9 cellular contexts compared by ENCODE assay signal in the genomic region with DNA sequence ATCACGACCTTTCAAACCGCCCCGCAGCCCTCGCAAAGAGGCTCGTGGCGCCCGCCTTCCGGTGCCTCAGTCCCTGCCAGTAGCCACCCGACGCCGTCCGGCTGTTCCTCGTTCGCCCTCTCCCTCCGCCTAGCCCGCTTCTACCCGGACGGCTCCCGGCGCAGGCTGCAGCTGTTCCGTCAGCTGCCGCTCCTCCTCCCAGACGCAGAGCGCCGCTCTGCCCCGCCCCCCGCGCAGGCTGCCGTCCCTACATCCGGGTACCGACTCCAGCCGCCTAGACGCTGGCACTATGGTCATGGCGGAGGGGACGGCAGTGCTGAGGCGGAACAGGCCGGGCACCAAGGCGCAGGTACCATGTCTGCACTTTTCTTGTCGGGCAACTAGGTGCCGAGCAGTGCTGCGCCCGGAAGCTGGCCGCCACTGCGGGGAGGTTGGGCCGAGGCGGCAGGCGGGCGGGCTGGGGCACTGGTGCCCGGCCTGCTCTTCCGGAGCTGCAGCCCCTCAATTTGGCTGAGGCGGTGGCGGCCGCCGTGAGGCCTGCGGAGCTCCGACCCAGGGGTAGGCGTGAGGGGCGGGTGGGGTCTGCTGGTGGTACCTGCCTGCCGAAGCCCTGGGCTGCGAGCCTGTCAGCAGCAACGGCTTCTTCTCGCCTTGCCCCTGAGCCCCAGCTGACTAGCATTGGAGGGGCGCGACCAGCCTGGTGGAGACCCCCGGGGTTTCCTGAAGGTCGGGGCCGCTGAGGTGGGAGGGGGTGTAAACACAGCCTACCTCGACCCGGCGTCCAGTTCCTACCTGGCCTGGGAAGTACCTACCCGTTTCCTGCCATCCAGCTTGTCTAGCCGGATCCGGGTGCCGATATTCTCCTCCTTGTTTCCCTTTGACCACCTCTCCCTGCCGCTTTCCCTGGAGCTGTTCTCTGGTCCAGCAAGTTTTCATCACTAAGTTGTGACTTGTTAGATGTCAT. TPM values are rescaled to one million over a fixed set of nuclear protein-coding genes. Genes with fewer than 3 reads are reported as not detected.
A peak's percentile ranks its signal among the peaks of the same experiment; 100 is the strongest.
DNase-seq lines count a peak whose midpoint lies in the region; ATAC-seq, FAIRE-seq and TF ChIP-seq lines count a peak whose summit lies in the region.
"Had no signal": no experiment of that assay in that cellular context is flagged by ENCODE, and none has a peak within 500 bp of the region (broad histone marks: within the 10 kb centered on the region; RNA-seq: fewer than 3 reads in every experiment).

A gene (plus strand): TSS at position 269 of the 964 bp plus-strand sequence. CDS start 21 bp downstream, at position 290.

- H3K79me2 ChIP-seq in keratinocyte (ENCODE audit: control insufficient read depth, insufficient read depth, low read length), result peaks cover 55% of the 10 kb centered on the region

- H3K9me1 ChIP-seq in keratinocyte (ENCODE audit: control insufficient read depth, extremely low read depth, insufficient read depth, low read length), result no peaks in the 10 kb centered on the region

- H3K4me1 ChIP-seq in keratinocyte (ENCODE audit: control insufficient read depth, extremely low read depth, insufficient read depth, low read length), result peaks cover 13% of the 10 kb centered on the region

- H3K36me3 ChIP-seq in keratinocyte (ENCODE audit: control insufficient read depth in 2 of 2, extremely low read depth in 1 of 2, insufficient read depth in 2 of 2, low read length in 2 of 2), result no peaks in the 10 kb centered on the region

- H3K27ac ChIP-seq in keratinocyte (ENCODE audit: control insufficient read depth, insufficient read depth, low read length), result peak within 1 kb of the TSS; percentile 83

- H3K4me3 ChIP-seq in AG10803 (ENCODE audit: low read length), result peak within 1 kb of the TSS; percentile 82
- H3K4me3 ChIP-seq in keratinocyte (ENCODE audit: control insufficient read depth in 2 of 3, extremely low read depth in 1 of 3, insufficient read depth in 2 of 3, low read depth in 1 of 3, low read length in 3 of 3), result peak within 1 kb of the TSS; percentile 69 to 93 (median 78)

- peak within 1 kb of the TSS; percentile 94 for H3K9ac ChIP-seq in keratinocyte (ENCODE audit: control insufficient read depth, extremely low read depth, insufficient read depth, low read length)

- no peaks in the 10 kb centered on the region for H3K9me3 ChIP-seq in keratinocyte (ENCODE audit: control insufficient read depth, low read depth, low read length)

- peak; percentile 87 for ATAC-seq in GM19043 (IDR thresholded peaks at IDR 0.05; ENCODE audit: low read depth, unreplicated experiment)
- ATAC-seq in HG03378 (IDR thresholded peaks at IDR 0.05; ENCODE audit: unreplicated experiment), result peak; percentile 90

- H3K4me2 ChIP-seq in keratinocyte (ENCODE audit: control insufficient read depth, extremely low read depth, insufficient read depth, low read depth, low read length), result peak within 1 kb of the TSS; percentile 88

- H4K20me1 ChIP-seq in keratinocyte (ENCODE audit: control insufficient read depth, extremely low read depth, insufficient read depth, low read length), result peaks cover 5% of the 10 kb centered on the region

- no peaks in the 10 kb centered on the region for H3K27me3 ChIP-seq in keratinocyte (ENCODE audit: control insufficient read depth, extremely low read depth, insufficient read depth, low read length)

- TF ChIP-seq CTCF in AG10803 (conservative IDR thresholded peaks at IDR 0.05; ENCODE audit: low read length), result no peak
- no peak for TF ChIP-seq CTCF in keratinocyte (optimal IDR thresholded peaks at IDR 0.05 in 1 of 3, IDR thresholded peaks at IDR 0.05 in 1 of 3, conservative IDR thresholded peaks at IDR 0.05 in 1 of 3; ENCODE audit: extremely low read depth in 1 of 3, insufficient read depth in 2 of 3, low read length in 3 of 3)

- H2AFZ ChIP-seq in keratinocyte (ENCODE audit: control insufficient read depth, low read length), result peak within 1 kb of the TSS; percentile 100

- peak; percentile 66 for FAIRE-seq in keratinocyte (lab: Jason Lieb, UNC)
- FAIRE-seq: colon had no signal

- dilution Hi-C loops in keratinocyte (cut with MboI; ENCODE audit: extremely low pct_ligation_motif_present, low sequenced_read_pairs), result no loop called here

- DNase-seq in AG10803 (ENCODE audit: low read depth) (peak; percentile 94), NCI-H460 (ENCODE audit: extremely low read depth, low read depth) (peak; percentile 92), cerebellar nuclear complex (lab: John Stamatoyannopoulos, UW) (peak; percentile 20 to 64), keratinocyte (ENCODE audit: low read depth, low spot score) (no peak)
- peak; percentile 96 for DNase-seq in activated CD4-positive, CD25-positive, alpha-beta regulatory T cell treated with anti-CD3 and anti-CD28 coated beads, Interleukin-2, amount 50 U/mL, for 72 hours
- peak; percentile 86 to 90 for DNase-seq in stimulated activated CD4-positive, alpha-beta T cell treated with anti-CD3 and anti-CD28 coated beads, Interleukin-15, amount 100 ng/mL, for 1 hour (ENCODE audit: low read depth in 1 of 2, low spot score in 1 of 2)

RNA-seq across cellular contexts. Expression of the gene that starts here (rescaled TPM):
- 98.9 and 102 TPM in 2 replicates for total RNA-seq in NCI-H460 (2014; rRNA removed; shearing (Covaris generic))
- 29.9 and 44.0 TPM in 2 replicates for polyA plus RNA-seq in NCI-H460 (2014; cell fraction: nucleus; rRNA removed)
- polyA plus RNA-seq in keratinocyte, result 25.9 to 53.6 TPM (median 37.6 TPM) in 3 replicates
- 15.7 TPM for polyA plus RNA-seq in keratinocyte (2011; ENCODE audit: low read depth)
- polyA plus RNA-seq in keratinocyte (2011; cell fraction: cytosol; rRNA removed), result 29.8 and 58.2 TPM in 2 replicates
- polyA plus RNA-seq in keratinocyte (2011; cell fraction: nucleus; rRNA removed), result 20.3 and 39.2 TPM in 2 replicates
- polyA plus RNA-seq in keratinocyte (2012; ENCODE audit: low replicate concordance), result 33.7 and 34.7 TPM in 2 replicates
- 7.6 to 36.5 TPM (median 11.0 TPM) in 3 replicates for polyA minus RNA-seq in keratinocyte
- polyA minus RNA-seq in keratinocyte (2011; cell fraction: cytosol; rRNA and poly(A)+ RNA removed), result 16.9 TPM
- polyA minus RNA-seq in keratinocyte (2011; cell fraction: nucleus; rRNA and poly(A)+ RNA removed), result 7.9 and 18.5 TPM in 2 replicates
